Comparison of ENCODE assay signal across 17 cellular contexts in genomic region chr21:25234857-25235801, GRCh38.
DNase-seq lines count a peak whose midpoint lies in the region; ATAC-seq and TF ChIP-seq lines count a peak whose summit lies in the region.
"Had no signal": no experiment of that assay in that cellular context is flagged by ENCODE, and none has a peak within 500 bp of the region (broad histone marks: within the 10 kb centered on the region; RNA-seq: fewer than 3 reads in every experiment).

No MANE protein-coding gene starts in this region.

- H3K27ac Mint-ChIP-seq in activated CD8-positive, alpha-beta memory T cell treated with anti-CD3 and anti-CD28 coated beads, Interleukin-2, amount 10 ng/mL, durations not matched to agents 7 days and 5 days: no peak overlapping the region
- peak overlapping the region; percentile 50; the same call in 1 of the 2 replicates for H3K27ac Mint-ChIP-seq in HFFc6
- H3K27ac Mint-ChIP-seq: activated CD4-positive, alpha-beta T cell treated with anti-CD3 and anti-CD28 coated beads for 36 hours; neural progenitor cell; stimulated activated naive CD8-positive, alpha-beta T cell treated with anti-CD3 and anti-CD28 coated beads, Interleukin-15, Interleukin-2, amounts not matched to agents 100 ng/mL and 50 ng/mL, for 24 hours had no signal

- H3K9me3 Mint-ChIP-seq in activated CD8-positive, alpha-beta memory T cell treated with anti-CD3 and anti-CD28 coated beads, Interleukin-2, amount 10 ng/mL, durations not matched to agents 7 days and 5 days (ENCODE audit: low read depth): peaks cover 2% of the 10 kb centered on the region
- H3K9me3 Mint-ChIP-seq in HFFc6: peaks cover 30% of the 10 kb centered on the region
- H3K9me3 Mint-ChIP-seq: neural progenitor cell had no signal

- H3K4me2 ChIP-seq in mesenchymal stem cell (ENCODE audit: low read length, poor library complexity, severe bottlenecking): no peak overlapping the region
- H3K4me2 ChIP-seq: neural progenitor cell had no signal

- no peak overlapping the region for H2AFZ ChIP-seq in mesenchymal stem cell (ENCODE audit: low read depth, low read length)
- H2AFZ ChIP-seq: neural progenitor cell had no signal

- no peak for TF ChIP-seq CTCF in HFFc6 (IDR thresholded peaks at IDR 0.05)
- no peak for TF ChIP-seq CTCF in colonic mucosa (IDR thresholded peaks at IDR 0.05)

- H3K23ac ChIP-seq in mesenchymal stem cell (ENCODE audit: low read length in 2 of 2): no peak overlapping the region

- peak; percentile 39 for ATAC-seq in activated CD8-positive, alpha-beta memory T cell treated with anti-CD3 and anti-CD28 coated beads, Interleukin-2, amount 10 ng/mL, durations not matched to agents 7 days and 5 days
- ATAC-seq in HG03442 (IDR thresholded peaks at IDR 0.05; ENCODE audit: unreplicated experiment): peak; percentile 95
- ATAC-seq: activated CD4-positive, alpha-beta T cell treated with anti-CD3 and anti-CD28 coated beads for 36 hours had no signal

- CTCF ChIA-PET in activated CD8-positive, alpha-beta memory T cell treated with anti-CD3 and anti-CD28 coated beads, Interleukin-2, amount 10 ng/mL, durations not matched to agents 7 days and 5 days (lab: Charles Lee): interaction anchor here (1.4 kb wide), 1 partner anchor 19 kb away, joined by 3 read pairs; no protein-coding TSS in a partner anchor

- H4K8ac ChIP-seq in mesenchymal stem cell (ENCODE audit: low read length): no peak overlapping the region

- H2BK15ac ChIP-seq in mesenchymal stem cell (ENCODE audit: low read depth, poor library complexity, severe bottlenecking): no peak overlapping the region

- no peak overlapping the region for H3K4me3 ChIP-seq in mesenchymal stem cell (ENCODE audit: insufficient read depth in 1 of 2, low read depth in 1 of 2, low read length in 2 of 2)
- H3K4me3 ChIP-seq in colonic mucosa: no peak overlapping the region
- H3K4me3 ChIP-seq: neural progenitor cell had no signal

- no peaks in the 10 kb centered on the region for H3K79me1 ChIP-seq in mesenchymal stem cell (replicated peaks; ENCODE audit: low read length, poor library complexity, severe bottlenecking)

- H3K4me1 Mint-ChIP-seq in activated CD8-positive, alpha-beta memory T cell treated with anti-CD3 and anti-CD28 coated beads, Interleukin-2, amount 10 ng/mL, durations not matched to agents 7 days and 5 days: peaks cover 3% of the 10 kb centered on the region
- H3K4me1 Mint-ChIP-seq in HFFc6 (ENCODE audit: low read depth): peaks cover 6% of the 10 kb centered on the region; the same call in 1 of the 2 replicates
- H3K4me1 Mint-ChIP-seq: activated CD4-positive, alpha-beta T cell treated with anti-CD3 and anti-CD28 coated beads for 36 hours; central memory CD8-positive, alpha-beta T cell; neural progenitor cell had no signal

- H3K36me3 ChIP-seq in mesenchymal stem cell (ENCODE audit: control insufficient read depth in 1 of 2, insufficient read depth in 2 of 2, low read depth in 1 of 2, low read length in 2 of 2): no peaks in the 10 kb centered on the region
- no peaks in the 10 kb centered on the region for H3K36me3 ChIP-seq in colonic mucosa
- H3K36me3 ChIP-seq: neural progenitor cell had no signal

- H4K91ac ChIP-seq in mesenchymal stem cell (ENCODE audit: low read length): no peak overlapping the region

- no peak overlapping the region for H3K14ac ChIP-seq in mesenchymal stem cell (ENCODE audit: low read length in 2 of 2)

- no peak overlapping the region for H3K4ac ChIP-seq in mesenchymal stem cell (ENCODE audit: low read depth in 1 of 2, low read length in 2 of 2)

- no peak overlapping the region for H2AK5ac ChIP-seq in mesenchymal stem cell (ENCODE audit: low read length, severe bottlenecking)

- H3K9me3 ChIP-seq in mesenchymal stem cell (ENCODE audit: control insufficient read depth, low read length): peaks cover 15% of the 10 kb centered on the region
- H3K9me3 ChIP-seq in colonic mucosa: no peaks in the 10 kb centered on the region

- 78% methylated on average over 2 of the region's 4 CpGs for WGBS in mesenchymal stem cell

- no peak overlapping the region for H2BK5ac ChIP-seq in mesenchymal stem cell (ENCODE audit: low read depth, low read length, poor library complexity, severe bottlenecking)

- H3K18ac ChIP-seq in mesenchymal stem cell (ENCODE audit: low read depth in 1 of 2, low read length in 2 of 2): no peak overlapping the region

- H3K4me1 ChIP-seq in mesenchymal stem cell (ENCODE audit: control insufficient read depth, insufficient read depth, low read depth, low read length) (no peaks in the 10 kb centered on the region), colonic mucosa (no peaks in the 10 kb centered on the region)
- H3K4me1 ChIP-seq: neural progenitor cell had no signal

- no peak for DNase-seq in activated CD8-positive, alpha-beta memory T cell treated with anti-CD3 and anti-CD28 coated beads, Interleukin-2, amount 10 ng/mL, durations not matched to agents 7 days and 5 days
- DNase-seq in activated CD8-positive, alpha-beta memory T cell treated with anti-CD3 and anti-CD28 coated beads for 24 hours: no peak
- DNase-seq in HFFc6 (no peak), mesenchymal stem cell (no peak), head of caudate nucleus (no peak), colonic mucosa (no peak), DMS114 treated with DMSO at 0.1 percent for 48 hours (lab: John Stamatoyannopoulos, UW; ENCODE audit: unreplicated experiment) (no peak)
- DNase-seq: activated CD4-positive, alpha-beta T cell treated with anti-CD3 and anti-CD28 coated beads for 36 hours; activated gamma-delta T cell; H7; KG1; SHP77 treated with DMSO at 0.1 percent for 48 hours; stimulated activated CD4-positive, alpha-beta T cell treated with anti-CD3 and anti-CD28 coated beads, Interleukin-15, amount 100 ng/mL, for 24 hours had no signal

- intact Hi-C loops in head of caudate nucleus (cut with DNase I) (no loop called here), colonic mucosa (cut with DNase I) (no loop called here)

- H3K9ac ChIP-seq in mesenchymal stem cell (ENCODE audit: low read length) (no peak overlapping the region), colonic mucosa (ENCODE audit: low read depth in 2 of 2, low read length in 2 of 2) (no peak overlapping the region)
- H3K9ac ChIP-seq: neural progenitor cell had no signal

- no peaks in the 10 kb centered on the region for H3K36me3 Mint-ChIP-seq in activated CD8-positive, alpha-beta memory T cell treated with anti-CD3 and anti-CD28 coated beads, Interleukin-2, amount 10 ng/mL, durations not matched to agents 7 days and 5 days
- peaks cover 9% of the 10 kb centered on the region; the same call in 1 of the 2 replicates for H3K36me3 Mint-ChIP-seq in HFFc6 (ENCODE audit: low read depth)
- H3K36me3 Mint-ChIP-seq: neural progenitor cell had no signal

- H3K27me3 Mint-ChIP-seq in activated CD8-positive, alpha-beta memory T cell treated with anti-CD3 and anti-CD28 coated beads, Interleukin-2, amount 10 ng/mL, durations not matched to agents 7 days and 5 days: no peaks in the 10 kb centered on the region
- H3K27me3 Mint-ChIP-seq in HFFc6 (ENCODE audit: insufficient read depth): no peaks in the 10 kb centered on the region; the same call in 1 of the 2 replicates
- H3K27me3 Mint-ChIP-seq: activated CD4-positive, alpha-beta T cell treated with anti-CD3 and anti-CD28 coated beads for 36 hours; central memory CD8-positive, alpha-beta T cell; stimulated activated naive CD8-positive, alpha-beta T cell treated with anti-CD3 and anti-CD28 coated beads, Interleukin-15, Interleukin-2, amounts not matched to agents 100 ng/mL and 50 ng/mL, for 24 hours had no signal

- no peak overlapping the region for H3K4me3 Mint-ChIP-seq in activated CD8-positive, alpha-beta memory T cell treated with anti-CD3 and anti-CD28 coated beads, Interleukin-2, amount 10 ng/mL, durations not matched to agents 7 days and 5 days
- H3K4me3 Mint-ChIP-seq in HFFc6: peak overlapping the region; percentile 79
- H3K4me3 Mint-ChIP-seq: activated CD4-positive, alpha-beta T cell treated with anti-CD3 and anti-CD28 coated beads for 36 hours; central memory CD8-positive, alpha-beta T cell; neural progenitor cell; stimulated activated naive CD8-positive, alpha-beta T cell treated with anti-CD3 and anti-CD28 coated beads, Interleukin-15, Interleukin-2, amounts not matched to agents 100 ng/mL and 50 ng/mL, for 24 hours had no signal

- H3K27ac ChIP-seq in mesenchymal stem cell (ENCODE audit: low read length, poor library complexity, severe bottlenecking): no peak overlapping the region
- H3K27ac ChIP-seq in colonic mucosa: no peak overlapping the region
- H3K27ac ChIP-seq: neural progenitor cell had no signal

- no peak overlapping the region for H2BK120ac ChIP-seq in mesenchymal stem cell (ENCODE audit: low read depth, low read length)

- H3K27me3 ChIP-seq in mesenchymal stem cell (ENCODE audit: control insufficient read depth in 1 of 2, insufficient read depth in 1 of 2, low read length in 2 of 2) (no peaks in the 10 kb centered on the region), colonic mucosa (no peaks in the 10 kb centered on the region)
- H3K27me3 ChIP-seq: neural progenitor cell had no signal

- H2BK12ac ChIP-seq in mesenchymal stem cell (ENCODE audit: low read length in 2 of 2): no peak overlapping the region
